In genomic region chr4:6327220-6327917, GRCh38 we compare ENCODE assay signal across 1 cellular context.
TF ChIP-seq lines count a peak whose summit lies in the region.

No MANE protein-coding gene starts in this region.

TF ChIP-seq in HepG2, 621 proteins besides CTCF, POLR2A, EP300 and RAD21 (continued from another document and continues in another):
- TF ChIP-seq ZBTB26 (CRISPR knock-in tag; IDR thresholded peaks at IDR 0.05; ENCODE audit: borderline replicate concordance) (0 out of 2 replicates have a peak, but pooled peaks have one; percentile 49), ZBTB34 (CRISPR knock-in tag; IDR thresholded peaks at IDR 0.05) (no peak), PRDM4 (CRISPR knock-in tag; IDR thresholded peaks at IDR 0.05; ENCODE audit: borderline replicate concordance) (no peak), SP1 (IDR thresholded peaks at IDR 0.05) (no peak), SP1 (CRISPR knock-in tag; IDR thresholded peaks at IDR 0.05) (no peak), ZNF446 (CRISPR knock-in tag; IDR thresholded peaks at IDR 0.05) (no peak), ZSCAN9 (CRISPR knock-in tag; IDR thresholded peaks at IDR 0.05; ENCODE audit: borderline replicate concordance) (peak; percentile 38; the same call in 1 of the 2 replicates), ZNF280B (CRISPR knock-in tag; IDR thresholded peaks at IDR 0.05; ENCODE audit: borderline replicate concordance) (no peak), ZBTB20 (CRISPR knock-in tag; IDR thresholded peaks at IDR 0.05; ENCODE audit: borderline replicate concordance, low read depth) (no peak), ZUFSP (CRISPR knock-in tag; IDR thresholded peaks at IDR 0.05; ENCODE audit: borderline replicate concordance) (no peak), CBX2 (IDR thresholded peaks at IDR 0.05; ENCODE audit: low read depth, low read length) (no peak), CBX2 (CRISPR knock-in tag; IDR thresholded peaks at IDR 0.05; ENCODE audit: low read depth) (no peak), FOXC1 (CRISPR knock-in tag; IDR thresholded peaks at IDR 0.05; ENCODE audit: borderline replicate concordance) (peak; percentile 56; the same call in 1 of the 2 replicates), MEIS1 (CRISPR knock-in tag; IDR thresholded peaks at IDR 0.05; ENCODE audit: borderline replicate concordance) (no peak), ZNF547 (CRISPR knock-in tag; IDR thresholded peaks at IDR 0.05) (no peak), ISX (CRISPR knock-in tag; conservative IDR thresholded peaks at IDR 0.05) (no peak), SRY (CRISPR knock-in tag; IDR thresholded peaks at IDR 0.05) (peak; percentile 74; the same call in 1 of the 2 replicates), HDAC2 (CRISPR knock-in tag; IDR thresholded peaks at IDR 0.05) (peak; percentile 67; the same call in 1 of the 2 replicates), DNMT1 (CRISPR knock-in tag; IDR thresholded peaks at IDR 0.05) (no peak), ZNF780A (CRISPR knock-in tag; IDR thresholded peaks at IDR 0.05) (no peak), ZNF580 (CRISPR knock-in tag; IDR thresholded peaks at IDR 0.05; ENCODE audit: borderline replicate concordance, low read depth) (peak; percentile 45; the same call in 1 of the 2 replicates), GMEB2 (CRISPR knock-in tag; IDR thresholded peaks at IDR 0.05; ENCODE audit: low read depth) (no peak), TFAP4 (IDR thresholded peaks at IDR 0.05; ENCODE audit: borderline replicate concordance, low read depth) (peak; percentile 23; the same call in 1 of the 2 replicates), CEBPB (IDR thresholded peaks at IDR 0.05; ENCODE audit: borderline replicate concordance, low read depth, low read length) (no peak), ZBTB42 (CRISPR knock-in tag; IDR thresholded peaks at IDR 0.05) (no peak), KDM3A (CRISPR knock-in tag; IDR thresholded peaks at IDR 0.05; ENCODE audit: low read depth) (no peak; the same call in 1 of the 2 replicates), ZNF766 (CRISPR knock-in tag; IDR thresholded peaks at IDR 0.05; ENCODE audit: borderline replicate concordance) (no peak), HIC2 (CRISPR knock-in tag; IDR thresholded peaks at IDR 0.05; ENCODE audit: low read depth) (no peak), CERS6 (CRISPR knock-in tag; IDR thresholded peaks at IDR 0.05) (no peak), HES4 (CRISPR knock-in tag; IDR thresholded peaks at IDR 0.05; ENCODE audit: borderline replicate concordance) (no peak), SP5 (CRISPR knock-in tag; IDR thresholded peaks at IDR 0.05; ENCODE audit: borderline replicate concordance, low read depth) (no peak), ZC3H13 (CRISPR knock-in tag; IDR thresholded peaks at IDR 0.05) (no peak), ZNF576 (CRISPR knock-in tag; IDR thresholded peaks at IDR 0.05) (0 out of 2 replicates have a peak, but pooled peaks have one; percentile 20), PAF1 (CRISPR knock-in tag; IDR thresholded peaks at IDR 0.05) (no peak), MIER2 (CRISPR knock-in tag; IDR thresholded peaks at IDR 0.05) (no peak), ERF (CRISPR knock-in tag; IDR thresholded peaks at IDR 0.05) (peak; percentile 71), ZNF678 (CRISPR knock-in tag; IDR thresholded peaks at IDR 0.05) (no peak), REST (IDR thresholded peaks at IDR 0.05; ENCODE audit: borderline replicate concordance in 1 of 2, low read depth in 1 of 2, low read length in 2 of 2) (no peak), ZNF552 (CRISPR knock-in tag; IDR thresholded peaks at IDR 0.05; ENCODE audit: borderline replicate concordance) (no peak), REPIN1 (CRISPR knock-in tag; IDR thresholded peaks at IDR 0.05; ENCODE audit: borderline replicate concordance, low read depth) (0 out of 2 replicates have a peak, but pooled peaks have one; percentile 51), ATF1 (CRISPR knock-in tag; IDR thresholded peaks at IDR 0.05) (no peak), ZMYM3 (CRISPR knock-in tag; IDR thresholded peaks at IDR 0.05) (0 out of 2 replicates have a peak, but pooled peaks have one; percentile 17), ZBTB3 (CRISPR knock-in tag; IDR thresholded peaks at IDR 0.05; ENCODE audit: borderline replicate concordance, low read depth) (no peak), ZZZ3 (CRISPR knock-in tag; IDR thresholded peaks at IDR 0.05; ENCODE audit: borderline replicate concordance) (no peak), ZNF569 (CRISPR knock-in tag; IDR thresholded peaks at IDR 0.05; ENCODE audit: borderline replicate concordance) (no peak)
